Comparison of ENCODE assay signal across 1 cellular context in genomic region chr15:100602064-100602821, GRCh38.
TF ChIP-seq lines count a peak whose summit lies in the region.

Gene ASB7, plus strand, starts transcription at chr15:100602589. Its CDS starts 9,628 bp downstream, at chr15:100612217.
Gene LINS1, minus strand, starts transcription at chr15:100602184. Its CDS starts 21,342 bp downstream, at chr15:100580842.

TF ChIP-seq in K562, 482 proteins besides CTCF, POLR2A, EP300 and RAD21 (continued from another document and continues in another):
- 0 out of 2 replicates have a peak, but pooled peaks have one; percentile 53 for TF ChIP-seq NR2C2 (CRISPR knock-in tag; IDR thresholded peaks at IDR 0.05)
- peak; percentile 97 for TF ChIP-seq NR2C2 (tag; IDR thresholded peaks at IDR 0.05)
- TF ChIP-seq TCF3 (CRISPR knock-in tag; IDR thresholded peaks at IDR 0.05) = no peak
- TF ChIP-seq FOSL1 (tag; conservative IDR thresholded peaks at IDR 0.05) = no peak
- no peak for TF ChIP-seq ZNF280B (CRISPR knock-in tag; IDR thresholded peaks at IDR 0.05)
- TF ChIP-seq SP1 (CRISPR knock-in tag; IDR thresholded peaks at IDR 0.05) = peak; percentile 85
- TF ChIP-seq SMC3 (conservative IDR thresholded peaks at IDR 0.05; ENCODE audit: insufficient read depth, low read depth, low read length) = no peak
- TF ChIP-seq PHB2 (IDR thresholded peaks at IDR 0.05; ENCODE audit: low read depth) = no peak
- TF ChIP-seq ZBTB17 (CRISPR knock-in tag; IDR thresholded peaks at IDR 0.05) = peak; percentile 39; the same call in 1 of the 2 replicates
- TF ChIP-seq HCFC1 (IDR thresholded peaks at IDR 0.05; ENCODE audit: low read depth, low read length) = peak; percentile 61
- no peak for TF ChIP-seq BRD9 (IDR thresholded peaks at IDR 0.05; ENCODE audit: low read depth, partially characterized antibody)
- TF ChIP-seq SIX5 (IDR thresholded peaks at IDR 0.05; ENCODE audit: borderline replicate concordance in 1 of 2, insufficient read depth in 1 of 2, low read depth in 1 of 2, low read length in 2 of 2) = no peak
- no peak for TF ChIP-seq HINFP (tag; conservative IDR thresholded peaks at IDR 0.05; ENCODE audit: low read depth)
- no peak for TF ChIP-seq HNRNPL (IDR thresholded peaks at IDR 0.05; ENCODE audit: low read depth, low read length)
- TF ChIP-seq CSDE1 (IDR thresholded peaks at IDR 0.05) = peak in 1 of 2 experiments; percentile 81; a peak in 2 of 4 replicates
- peak; percentile 98 for TF ChIP-seq ZNF407 (IDR thresholded peaks at IDR 0.05; ENCODE audit: low read depth)
- TF ChIP-seq THRA (IDR thresholded peaks at IDR 0.05) = no peak
- TF ChIP-seq ATF2 (CRISPR knock-in tag; IDR thresholded peaks at IDR 0.05) = no peak
- no peak for TF ChIP-seq EP400 (IDR thresholded peaks at IDR 0.05)
- TF ChIP-seq ETS2 (tag; IDR thresholded peaks at IDR 0.05; ENCODE audit: borderline replicate concordance, poor library complexity, severe bottlenecking) = no peak
- TF ChIP-seq NR2F6 (CRISPR knock-in tag; IDR thresholded peaks at IDR 0.05) = no peak
- TF ChIP-seq ZNF395 (CRISPR knock-in tag; IDR thresholded peaks at IDR 0.05) = no peak
- 0 out of 2 replicates have a peak, but pooled peaks have one; percentile 14 for TF ChIP-seq ARID4B (CRISPR knock-in tag; IDR thresholded peaks at IDR 0.05)
- peak; percentile 14; the same call in 1 of the 2 replicates for TF ChIP-seq CTBP1 (IDR thresholded peaks at IDR 0.05; ENCODE audit: borderline replicate concordance)
- no peak for TF ChIP-seq ASH1L (IDR thresholded peaks at IDR 0.05; ENCODE audit: borderline replicate concordance, low read depth, partially characterized antibody)
- no peak for TF ChIP-seq RBM14 (IDR thresholded peaks at IDR 0.05; ENCODE audit: borderline replicate concordance, insufficient read depth, low read depth, low read length)
- no peak for TF ChIP-seq SMARCA5 (IDR thresholded peaks at IDR 0.05)
- no peak for TF ChIP-seq ILK (tag; IDR thresholded peaks at IDR 0.05; ENCODE audit: borderline replicate concordance, low read depth)
- TF ChIP-seq SLC30A9 (CRISPR knock-in tag; IDR thresholded peaks at IDR 0.05) = no peak
- TF ChIP-seq XRCC3 (IDR thresholded peaks at IDR 0.05) = no peak
- 0 out of 2 replicates have a peak, but pooled peaks have one; percentile 36 for TF ChIP-seq KLF16 (IDR thresholded peaks at IDR 0.05)
- no peak for TF ChIP-seq SRSF1 (IDR thresholded peaks at IDR 0.05; ENCODE audit: low read depth, low read length)
- TF ChIP-seq MAZ (CRISPR knock-in tag; conservative IDR thresholded peaks at IDR 0.05 in 1 of 2, IDR thresholded peaks at IDR 0.05 in 1 of 2) = peak; percentile 99 to 100
- TF ChIP-seq ARID1B (IDR thresholded peaks at IDR 0.05) = no peak
- TF ChIP-seq BMI1 (IDR thresholded peaks at IDR 0.05; ENCODE audit: low read length) = peak; percentile 91
- TF ChIP-seq ZBED1 (IDR thresholded peaks at IDR 0.05) = no peak
- no peak for TF ChIP-seq ZKSCAN3 (CRISPR knock-in tag; IDR thresholded peaks at IDR 0.05)
- TF ChIP-seq THAP12 (CRISPR knock-in tag; IDR thresholded peaks at IDR 0.05) = peak; percentile 27; the same call in 1 of the 2 replicates
